13 cellular contexts compared by ENCODE assay signal in the genomic region with DNA sequence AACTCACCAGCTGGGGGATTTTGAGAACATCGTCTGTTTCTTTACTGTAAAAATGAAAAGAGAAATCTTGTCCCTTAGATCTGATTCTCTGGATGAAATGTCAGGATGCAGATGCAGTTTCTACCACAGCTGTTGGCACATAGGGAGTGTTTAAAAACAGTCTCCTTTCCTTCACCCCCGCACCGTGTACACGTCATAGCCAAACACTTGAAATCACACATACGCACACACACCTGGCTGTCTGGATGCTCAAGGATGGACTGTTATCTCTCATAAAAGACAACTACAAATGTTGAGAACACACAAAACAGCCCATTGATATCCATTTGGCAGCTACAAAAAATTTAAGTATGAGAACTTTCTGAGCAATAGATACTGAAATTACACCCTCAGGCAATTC.
"Had no signal": no experiment of that assay in that cellular context is flagged by ENCODE, and none has a peak within 500 bp of the region (broad histone marks: within the 10 kb centered on the region; RNA-seq: fewer than 3 reads in every experiment).

No MANE protein-coding gene starts in this region.

- H3K4me3 ChIP-seq: pancreas, thoracic aorta had no signal

- H3K4me1 ChIP-seq: pancreas had no signal

- H3K27ac ChIP-seq: pancreas, thoracic aorta had no signal

- H3K36me3 ChIP-seq: pancreas, thoracic aorta had no signal

- DNase-seq: activated CD8-positive, alpha-beta memory T cell treated with anti-CD3 and anti-CD28 coated beads, Interleukin-2, amount 10 ng/mL, durations not matched to agents 7 days and 5 days; activated naive CD4-positive, alpha-beta T cell treated with anti-CD3 and anti-CD28 coated beads for 36 hours; activated naive CD8-positive, alpha-beta T cell treated with anti-CD3 and anti-CD28 coated beads, Interleukin-2, amount 50 U/mL, for 24 hours; activated T-cell treated with anti-CD3 and anti-CD28 coated beads, Interleukin-2, amount 50 U/mL, for 1 hour; aorta; cerebellar nuclear complex; effector CD8-positive, alpha-beta T cell; foreskin fibroblast; left ventricle myocardium superior; naive thymus-derived CD8-positive, alpha-beta T cell; pancreas had no signal

- ATAC-seq: activated CD8-positive, alpha-beta memory T cell treated with anti-CD3 and anti-CD28 coated beads, Interleukin-2, amount 10 ng/mL, durations not matched to agents 7 days and 5 days; activated naive CD8-positive, alpha-beta T cell treated with anti-CD3 and anti-CD28 coated beads, Interleukin-2, amount 50 U/mL, for 24 hours; left ventricle myocardium superior; naive thymus-derived CD8-positive, alpha-beta T cell; pancreas; stimulated activated effector memory CD8-positive, alpha-beta T cell treated with anti-CD3 and anti-CD28 coated beads, Interleukin-12 subunit alpha, Interleukin-12 subunit beta, amount 100 ng/mL, for 72 hours had no signal

- H3K9me3 ChIP-seq: pancreas, thoracic aorta had no signal
